11 cellular contexts compared by ENCODE assay signal in genomic region chr12:106584104-106585064, GRCh38. TPM values are rescaled to one million over a fixed set of nuclear protein-coding genes. Genes with fewer than 3 reads are reported as not detected.
A peak's percentile ranks its signal among the peaks of the same experiment; 100 is the strongest.
DNase-seq lines count a peak whose midpoint lies in the region; ATAC-seq and TF ChIP-seq lines count a peak whose summit lies in the region.
"Had no signal": no experiment of that assay in that cellular context is flagged by ENCODE, and none has a peak within 500 bp of the region (broad histone marks: within the 10 kb centered on the region; RNA-seq: fewer than 3 reads in every experiment).

No MANE protein-coding gene starts in this region.

- H2BK5ac ChIP-seq in mesenchymal stem cell (ENCODE audit: low read depth, low read length, poor library complexity, severe bottlenecking), result no peak overlapping the region

- no peak overlapping the region for H3K9ac ChIP-seq in BLaER1 treated with 17β-estradiol and CSF1 and Interleukin-3, amounts not matched to agents 10 nM and 100 nM
- no peak overlapping the region for H3K9ac ChIP-seq in mesenchymal stem cell (ENCODE audit: low read length)

- peaks cover 41% of the 10 kb centered on the region for H3K4me1 Mint-ChIP-seq in activated naive CD8-positive, alpha-beta T cell (ENCODE audit: low read depth)

- H3K36me3 ChIP-seq in BLaER1 treated with 17β-estradiol and CSF1 and Interleukin-3, amounts not matched to agents 10 nM and 100 nM, result no peaks in the 10 kb centered on the region
- H3K36me3 ChIP-seq in mesenchymal stem cell (ENCODE audit: control insufficient read depth in 1 of 2, insufficient read depth in 2 of 2, low read depth in 1 of 2, low read length in 2 of 2) (peaks cover 0 to 5% of the 10 kb centered on the region in 2 experiments), brain microvascular endothelial cell (replicated peaks) (no peaks in the 10 kb centered on the region)

- H3K4me2 ChIP-seq in BLaER1 treated with 17β-estradiol and CSF1 and Interleukin-3, amounts not matched to agents 10 nM and 100 nM, result peak overlapping the region; percentile 55 to 80 (median 64); a peak in 18 of 22 replicates
- peak overlapping the region; percentile 73 for H3K4me2 ChIP-seq in mesenchymal stem cell (ENCODE audit: low read length, poor library complexity, severe bottlenecking)

- TF ChIP-seq CTCF in GM10266 (IDR thresholded peaks at IDR 0.05; ENCODE audit: control insufficient read depth, insufficient read depth, low read depth, missing control alignments), result no peak
- no peak for TF ChIP-seq CTCF in brain microvascular endothelial cell (IDR thresholded peaks at IDR 0.05; ENCODE audit: low read depth, low read length, missing control alignments)

- H3K9me3 Mint-ChIP-seq in activated naive CD8-positive, alpha-beta T cell (ENCODE audit: low read depth), result no peaks in the 10 kb centered on the region
- H3K9me3 Mint-ChIP-seq: T-helper 1 cell treated with Interleukin-12 subunit alpha and Interleukin-12 subunit beta and Interleukin-4 antibody, amounts not matched to agents 30 μg/mL and 1 μg/mL, for 36 hours had no signal

- DNase-seq in GM10266 (ENCODE audit: extremely low spot score) (peak; percentile 32), mesenchymal stem cell (peak; percentile 14), brain microvascular endothelial cell (no peak), SIG-M5 (lab: John Stamatoyannopoulos, UW) (no peak)
- DNase-seq: DMS79; stimulated activated CD4-positive, alpha-beta T cell treated with anti-CD3 and anti-CD28 coated beads, Interleukin-4, amount 100 ng/mL, for 24 hours had no signal

- no peak overlapping the region for H2AFZ ChIP-seq in mesenchymal stem cell (ENCODE audit: low read depth, low read length)

- H3K27me3 Mint-ChIP-seq in activated naive CD8-positive, alpha-beta T cell, result peaks cover 42% of the 10 kb centered on the region

- peak overlapping the region; percentile 81 for H3K4me3 Mint-ChIP-seq in activated naive CD8-positive, alpha-beta T cell
- H3K4me3 Mint-ChIP-seq: T-helper 1 cell treated with Interleukin-12 subunit alpha and Interleukin-12 subunit beta and Interleukin-4 antibody, amounts not matched to agents 30 μg/mL and 1 μg/mL, for 36 hours had no signal

- H3K79me1 ChIP-seq in mesenchymal stem cell (replicated peaks; ENCODE audit: low read length, poor library complexity, severe bottlenecking), result no peaks in the 10 kb centered on the region

- no peak overlapping the region for H3K18ac ChIP-seq in mesenchymal stem cell (ENCODE audit: low read depth in 1 of 2, low read length in 2 of 2)

- peaks cover 43 to 71% (median 59%) of the 10 kb centered on the region in 11 experiments for H3K9me3 ChIP-seq in BLaER1 treated with 17β-estradiol and CSF1 and Interleukin-3, amounts not matched to agents 10 nM and 100 nM (replicated peaks in 1 of 11)
- peaks cover 2% of the 10 kb centered on the region for H3K9me3 ChIP-seq in mesenchymal stem cell (ENCODE audit: control insufficient read depth, low read length)

- no peak overlapping the region for H3K4ac ChIP-seq in mesenchymal stem cell (ENCODE audit: low read depth in 1 of 2, low read length in 2 of 2)

- no peak overlapping the region for H3K27ac Mint-ChIP-seq in activated naive CD8-positive, alpha-beta T cell
- H3K27ac Mint-ChIP-seq: T-helper 1 cell treated with Interleukin-12 subunit alpha and Interleukin-12 subunit beta and Interleukin-4 antibody, amounts not matched to agents 30 μg/mL and 1 μg/mL, for 36 hours had no signal

- no peaks in the 10 kb centered on the region for H3K36me3 Mint-ChIP-seq in activated naive CD8-positive, alpha-beta T cell

- H3K14ac ChIP-seq in mesenchymal stem cell (ENCODE audit: low read length in 2 of 2), result no peak overlapping the region

- H4K8ac ChIP-seq in mesenchymal stem cell (ENCODE audit: low read length), result no peak overlapping the region

- H3K27ac ChIP-seq in BLaER1 treated with 17β-estradiol and CSF1 and Interleukin-3, amounts not matched to agents 10 nM and 100 nM, result no peak overlapping the region
- H3K27ac ChIP-seq in mesenchymal stem cell (ENCODE audit: low read length, poor library complexity, severe bottlenecking), result no peak overlapping the region
- no peak overlapping the region for H3K27ac ChIP-seq in brain microvascular endothelial cell

- no peak overlapping the region for H3K23ac ChIP-seq in mesenchymal stem cell (ENCODE audit: low read length in 2 of 2)

- no peak overlapping the region for H4K91ac ChIP-seq in mesenchymal stem cell (ENCODE audit: low read length)

- no peak overlapping the region for H2BK120ac ChIP-seq in mesenchymal stem cell (ENCODE audit: low read depth, low read length)

- no peak overlapping the region for H2BK12ac ChIP-seq in mesenchymal stem cell (ENCODE audit: low read length in 2 of 2)

- H2AK5ac ChIP-seq in mesenchymal stem cell (ENCODE audit: low read length, severe bottlenecking), result no peak overlapping the region

- no peak overlapping the region for H2BK15ac ChIP-seq in mesenchymal stem cell (ENCODE audit: low read depth, poor library complexity, severe bottlenecking)

- ATAC-seq in GM18868 (IDR thresholded peaks at IDR 0.05; ENCODE audit: unreplicated experiment) (no peak), GM21619 (IDR thresholded peaks at IDR 0.05; ENCODE audit: unreplicated experiment) (no peak)

- WGBS in mesenchymal stem cell, result 2% methylated on average over 35 of the region's 41 CpGs

- H3K4me3 ChIP-seq in BLaER1 treated with 17β-estradiol and CSF1 and Interleukin-3, amounts not matched to agents 10 nM and 100 nM, result peak overlapping the region; percentile 25 to 59 (median 45); a peak in 13 of 20 replicates
- peak overlapping the region in 1 of 2 experiments; percentile 72 for H3K4me3 ChIP-seq in mesenchymal stem cell (ENCODE audit: insufficient read depth in 1 of 2, low read depth in 1 of 2, low read length in 2 of 2)
- H3K4me3 ChIP-seq in brain microvascular endothelial cell (ENCODE audit: low read depth, low read length), result no peak overlapping the region

- H4K20me1 ChIP-seq in BLaER1 treated with 17β-estradiol and CSF1 and Interleukin-3, amounts not matched to agents 10 nM and 100 nM, result peaks cover 0 to 49% (median 15%) of the 10 kb centered on the region in 11 experiments; a peak in 15 of 22 replicates

- peaks cover 90 to 100% (median 100%) of the 10 kb centered on the region in 11 experiments for H3K27me3 ChIP-seq in BLaER1 treated with 17β-estradiol and CSF1 and Interleukin-3, amounts not matched to agents 10 nM and 100 nM
- peaks cover 94 to 97% of the 10 kb centered on the region in 2 experiments for H3K27me3 ChIP-seq in mesenchymal stem cell (ENCODE audit: control insufficient read depth in 1 of 2, insufficient read depth in 1 of 2, low read length in 2 of 2)
- H3K27me3 ChIP-seq in brain microvascular endothelial cell (replicated peaks), result peaks cover 93% of the 10 kb centered on the region

- in situ Hi-C loops in brain microvascular endothelial cell (cut with HindIII; ENCODE audit: low pct_ligation_motif_present, low sequenced_read_pairs), result no loop called here

- peaks cover 5 to 14% (median 7%) of the 10 kb centered on the region in 10 experiments; a peak in 13 of 20 replicates for H3K4me1 ChIP-seq in BLaER1 treated with 17β-estradiol and CSF1 and Interleukin-3, amounts not matched to agents 10 nM and 100 nM
- H3K4me1 ChIP-seq in mesenchymal stem cell (ENCODE audit: control insufficient read depth, insufficient read depth, low read depth, low read length), result peaks cover 45% of the 10 kb centered on the region

RNA-seq across cellular contexts. Expression of gene RFX4, which starts 1.6 kb away (rescaled TPM):
- polyA plus RNA-seq in mesenchymal stem cell (2013, experiment 1 of 2), result not detected
- not detected for polyA plus RNA-seq in mesenchymal stem cell (2013, experiment 2 of 2)

Comparison
In these comparisons a context has a peak if more than half of its experiments do, and no peak if none do; other contexts are left out.
1. DNase-seq: peak in GM10266 (single experiment) and mesenchymal stem cell (single experiment); none in brain microvascular endothelial cell (single experiment) and SIG-M5 (single experiment).